Comparison of ENCODE assay signal across 8 cellular contexts in the genomic region with DNA sequence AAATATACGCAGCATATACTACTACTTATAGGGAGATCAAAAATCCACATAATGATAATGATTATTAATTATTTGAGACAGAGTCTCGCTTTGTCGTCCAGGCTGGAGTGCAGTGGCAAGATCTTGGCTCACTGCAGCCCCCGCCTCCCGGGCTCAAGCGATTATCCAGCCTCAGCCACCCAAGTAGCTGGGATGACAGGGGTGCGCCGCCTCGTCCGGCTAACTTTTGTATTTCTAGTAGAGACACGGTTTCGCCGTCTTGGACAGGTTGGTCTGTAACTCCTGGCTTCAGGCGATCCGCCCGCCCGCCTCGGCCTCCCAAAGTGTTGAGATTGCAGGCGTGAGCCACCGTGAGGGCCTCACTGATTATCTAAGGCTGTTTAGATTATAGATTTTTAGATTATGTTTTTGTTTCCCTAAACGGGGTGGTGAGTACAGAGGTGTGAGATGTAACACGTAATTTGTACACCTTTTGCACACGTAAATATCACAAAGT. TPM values are rescaled to one million over a fixed set of nuclear protein-coding genes. Genes with fewer than 3 reads are reported as not detected.
A peak's percentile ranks its signal among the peaks of the same experiment; 100 is the strongest.
DNase-seq lines count a peak whose midpoint lies in the region; ATAC-seq and TF ChIP-seq lines count a peak whose summit lies in the region.

No MANE protein-coding gene starts in this region.

- no peak for TF ChIP-seq CTCF in Peyer's patch (IDR thresholded peaks at IDR 0.05)

- peak in 1 of 3 donors; percentile 50 for DNase-seq in Peyer's patch
- no peak for DNase-seq in DMS79 (lab: John Stamatoyannopoulos, UW)

- no peak for TF ChIP-seq POLR2A in Peyer's patch (IDR thresholded peaks at IDR 0.05)

- H4K20me1 ChIP-seq in BLaER1 treated with 17β-estradiol and CSF1 and Interleukin-3, amounts not matched to agents 10 nM and 100 nM: peaks cover 36 to 42% (median 41%) of the 10 kb centered on the region in 11 experiments; a peak in 21 of 22 replicates

- no peaks in the 10 kb centered on the region for H3K9me3 ChIP-seq in BLaER1 treated with 17β-estradiol and CSF1 and Interleukin-3, amounts not matched to agents 10 nM and 100 nM (replicated peaks in 1 of 11)
- H3K9me3 ChIP-seq in Peyer's patch (no peaks in the 10 kb centered on the region), duodenal mucosa (ENCODE audit: control insufficient read depth in 1 of 2, low read length in 2 of 2) (no peaks in the 10 kb centered on the region), neuron (ENCODE audit: low read length) (no peaks in the 10 kb centered on the region)

- H3K4me3 ChIP-seq in BLaER1 treated with 17β-estradiol and CSF1 and Interleukin-3, amounts not matched to agents 10 nM and 100 nM: peak overlapping the region in 1 of 10 experiments; percentile 78; a peak in 1 of 20 replicates
- H3K4me3 ChIP-seq in Peyer's patch: peak overlapping the region in 2 of 4 donors; percentile 88 to 91
- peak overlapping the region; percentile 10 to 37 for H3K4me3 ChIP-seq in duodenal mucosa (ENCODE audit: low read depth in 1 of 2, low read length in 2 of 2)
- H3K4me3 ChIP-seq in neuron (ENCODE audit: low read length): peak overlapping the region; percentile 28

- H3K4me2 ChIP-seq in BLaER1 treated with 17β-estradiol and CSF1 and Interleukin-3, amounts not matched to agents 10 nM and 100 nM: peak overlapping the region; percentile 9 to 70 (median 47); a peak in 21 of 22 replicates

- H2AFZ ChIP-seq in neuron (ENCODE audit: low read depth, low read length): peak overlapping the region; percentile 31

- no peaks in the 10 kb centered on the region for H3K27me3 ChIP-seq in BLaER1 treated with 17β-estradiol and CSF1 and Interleukin-3, amounts not matched to agents 10 nM and 100 nM
- H3K27me3 ChIP-seq in Peyer's patch: no peaks in the 10 kb centered on the region
- H3K27me3 ChIP-seq in duodenal mucosa (ENCODE audit: control insufficient read depth in 1 of 2, insufficient read depth in 2 of 2, low read length in 2 of 2): no peaks in the 10 kb centered on the region
- H3K27me3 ChIP-seq in neuron (ENCODE audit: insufficient read depth, low read length): no peaks in the 10 kb centered on the region

- peaks cover 0 to 25% (median 7%) of the 10 kb centered on the region in 11 experiments; a peak in 11 of 22 replicates for H3K36me3 ChIP-seq in BLaER1 treated with 17β-estradiol and CSF1 and Interleukin-3, amounts not matched to agents 10 nM and 100 nM
- no peaks in the 10 kb centered on the region for H3K36me3 ChIP-seq in Peyer's patch
- H3K36me3 ChIP-seq in duodenal mucosa (ENCODE audit: control insufficient read depth in 1 of 2, insufficient read depth in 2 of 2, low read length in 2 of 2): no peaks in the 10 kb centered on the region
- H3K36me3 ChIP-seq in neuron (ENCODE audit: insufficient read depth, low read length): peaks cover 4% of the 10 kb centered on the region

- H3K27ac ChIP-seq in BLaER1 treated with 17β-estradiol and CSF1 and Interleukin-3, amounts not matched to agents 10 nM and 100 nM: peak overlapping the region; percentile 22 to 97 (median 74); a peak in 19 of 22 replicates
- H3K27ac ChIP-seq in Peyer's patch (peak overlapping the region; percentile 86 to 98 (median 92)), duodenal mucosa (ENCODE audit: low read depth, low read length) (peak overlapping the region; percentile 60)

- H3K9ac ChIP-seq in BLaER1 treated with 17β-estradiol and CSF1 and Interleukin-3, amounts not matched to agents 10 nM and 100 nM: peak overlapping the region in 10 of 11 experiments; percentile 0 to 96 (median 94); a peak in 18 of 22 replicates
- peak overlapping the region in 1 of 2 donors; percentile 43 for H3K9ac ChIP-seq in duodenal mucosa (ENCODE audit: low read depth in 1 of 2, low read length in 2 of 2)

- ATAC-seq in GM19463 (IDR thresholded peaks at IDR 0.05; ENCODE audit: unreplicated experiment) (no peak), GM21717 (IDR thresholded peaks at IDR 0.05; ENCODE audit: unreplicated experiment) (no peak), GM21526 (IDR thresholded peaks at IDR 0.05; ENCODE audit: low FRiP score, unreplicated experiment) (no peak)

- H3K4me1 ChIP-seq in BLaER1 treated with 17β-estradiol and CSF1 and Interleukin-3, amounts not matched to agents 10 nM and 100 nM: peaks cover 33 to 50% (median 42%) of the 10 kb centered on the region in 10 experiments
- H3K4me1 ChIP-seq in Peyer's patch: peaks cover 0 to 28% (median 5%) of the 10 kb centered on the region in 4 donors
- H3K4me1 ChIP-seq in duodenal mucosa (ENCODE audit: control insufficient read depth in 1 of 2, insufficient read depth in 2 of 2, low read length in 2 of 2): peaks cover 18% of the 10 kb centered on the region in 2 donors
- H3K4me1 ChIP-seq in neuron (ENCODE audit: insufficient read depth, low read length): peaks cover 9% of the 10 kb centered on the region

RNA-seq across cellular contexts. Expression of gene SLC25A33, which starts 0.5 kb away (rescaled TPM):
- 1 to 10 TPM; 2.5 to 5.5 (median 2.9) TPM for total RNA-seq in Peyer's patch

RNA-seq across cellular contexts. Expression of gene TMEM201, which starts 50.0 kb away (rescaled TPM):
- 1 to 10 TPM; 3.3 to 9.9 (median 8.7) TPM for total RNA-seq in Peyer's patch
